Comparison of ENCODE assay signal across 9 cellular contexts in the genomic region with DNA sequence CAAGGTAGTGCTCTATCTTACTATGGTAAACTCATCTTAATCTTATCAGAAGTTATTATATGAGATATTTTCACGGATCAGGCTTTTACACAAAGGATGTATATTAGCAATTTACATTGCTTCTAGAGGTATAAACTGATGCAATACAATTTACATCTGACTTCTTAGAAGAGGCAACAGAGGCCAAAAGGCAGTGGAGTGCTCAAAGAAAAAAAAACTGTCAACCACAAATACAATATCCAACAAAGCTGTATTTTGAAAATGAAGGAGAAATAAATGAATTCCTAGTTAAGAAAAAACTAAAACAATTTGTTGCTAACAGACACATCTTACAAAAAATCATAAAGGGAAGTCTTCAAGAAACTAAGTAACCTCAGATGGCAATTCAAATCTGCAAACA.
"Had no signal": no experiment of that assay in that cellular context is flagged by ENCODE, and none has a peak within 500 bp of the region (broad histone marks: within the 10 kb centered on the region; RNA-seq: fewer than 3 reads in every experiment).

No MANE protein-coding gene starts in this region.

- H3K9me3 ChIP-seq: HAP-1 had no signal

- ATAC-seq: GM23338, HCT116 had no signal

- H3K4me1 ChIP-seq: HAP-1 had no signal

- H3K36me3 ChIP-seq: HAP-1 had no signal

- H3K4me3 Mint-ChIP-seq: GM23338, H9, HFFc6 had no signal

- DNase-seq: GM23248, GOT3, H7, H9, HCEC 1CT, HFFc6 had no signal

- H3K4me1 Mint-ChIP-seq: GM23338 had no signal

- H3K27ac Mint-ChIP-seq: GM23338, H9, HFFc6 had no signal

- H3K4me3 ChIP-seq: GM23248, GM23338, HAP-1 had no signal

- H3K27ac ChIP-seq: GM23248 had no signal
